In genomic region chr13:114035583-114036501, GRCh38 we compare ENCODE assay signal across 9 cellular contexts.
DNase-seq lines count a peak whose midpoint lies in the region; ATAC-seq, FAIRE-seq and TF ChIP-seq lines count a peak whose summit lies in the region.
"Had no signal": no experiment of that assay in that cellular context is flagged by ENCODE, and none has a peak within 500 bp of the region (broad histone marks: within the 10 kb centered on the region; RNA-seq: fewer than 3 reads in every experiment).

No MANE protein-coding gene starts in this region.

- H3K4me3 ChIP-seq in neural progenitor cell, result no peak overlapping the region

- TF ChIP-seq POLR2A in H54 (IDR thresholded peaks at IDR 0.05; ENCODE audit: low read depth, low read length), result no peak

- H4K20me1 ChIP-seq in neural progenitor cell (ENCODE audit: low read depth), result no peaks in the 10 kb centered on the region

- no peaks in the 10 kb centered on the region for H3K27me3 ChIP-seq in neural progenitor cell

- ATAC-seq in GM18870 (IDR thresholded peaks at IDR 0.05; ENCODE audit: unreplicated experiment) (no peak), GM19452 (IDR thresholded peaks at IDR 0.05; ENCODE audit: unreplicated experiment) (no peak)

- H3F3A ChIP-seq in neural progenitor cell (ENCODE audit: low read depth), result peaks cover 25% of the 10 kb centered on the region

- H3K9me3 ChIP-seq in neural progenitor cell (ENCODE audit: low read depth), result no peaks in the 10 kb centered on the region

- H3K27ac ChIP-seq in RWPE1 (peak overlapping the region; percentile 30), neural progenitor cell (no peak overlapping the region)

- CTCF ChIA-PET in RWPE1 (lab: Yijun Ruan, JAX), result no interaction called here

- H3K27ac Mint-ChIP-seq in neural progenitor cell, result peak overlapping the region; percentile 83

- H3K36me3 Mint-ChIP-seq in neural progenitor cell, result peaks cover 17% of the 10 kb centered on the region

- H3K36me3 ChIP-seq in neural progenitor cell, result no peaks in the 10 kb centered on the region

- H3K4me3 Mint-ChIP-seq in neural progenitor cell, result peak overlapping the region; percentile 74
- H3K4me3 Mint-ChIP-seq: CD4-positive, alpha-beta T cell had no signal

- peak overlapping the region; percentile 77 for H2AFZ ChIP-seq in neural progenitor cell (replicated peaks)

- H3K4me1 ChIP-seq in neural progenitor cell, result peaks cover 22% of the 10 kb centered on the region

- peak overlapping the region; percentile 34 for H3K4me2 ChIP-seq in neural progenitor cell

- H3K79me2 ChIP-seq in neural progenitor cell (ENCODE audit: low read depth), result no peaks in the 10 kb centered on the region

- TF ChIP-seq CTCF in RWPE1 (conservative IDR thresholded peaks at IDR 0.05; ENCODE audit: low read depth) (no peak), neural progenitor cell (IDR thresholded peaks at IDR 0.05) (no peak)

- no peak overlapping the region for H3K9ac ChIP-seq in neural progenitor cell

- no peak for FAIRE-seq in H54 (lab: Jason Lieb, UNC)

- no peaks in the 10 kb centered on the region for H3K27me3 Mint-ChIP-seq in neural progenitor cell (ENCODE audit: insufficient read depth, low read depth)
- H3K27me3 Mint-ChIP-seq: CD4-positive, alpha-beta T cell had no signal

- H3K4me1 Mint-ChIP-seq in neural progenitor cell, result peaks cover 46% of the 10 kb centered on the region

- peaks cover 4% of the 10 kb centered on the region for H3K9me3 Mint-ChIP-seq in neural progenitor cell
- H3K9me3 Mint-ChIP-seq: CD4-positive, alpha-beta T cell had no signal

- POLR2A ChIA-PET in RWPE1 (lab: Yijun Ruan, JAX; ENCODE audit: low non-redundant PET), result no interaction called here

- DNase-seq in AG08396 (ENCODE audit: low spot score), result peak; percentile 36
- no peak for DNase-seq in RWPE1 (ENCODE audit: low spot score)
- DNase-seq in fibroblast of peridontal ligament (ENCODE audit: extremely low read depth), result peak; percentile 25
- DNase-seq in neural progenitor cell (ENCODE audit: low spot score), result peak; percentile 51
- no peak for DNase-seq in OCI-M1 (lab: John Stamatoyannopoulos, UW)
- no peak for DNase-seq in H54 (ENCODE audit: insufficient read length, low spot score)
- DNase-seq: CD4-positive, alpha-beta T cell had no signal

Comparison
In these comparisons a context has a peak if more than half of its experiments do, and no peak if none do; other contexts are left out.
1. DNase-seq: peak in AG08396 (single experiment), fibroblast of peridontal ligament (single experiment) and neural progenitor cell (single experiment); none in RWPE1 (single experiment), OCI-M1 (single experiment) and H54 (single experiment).